In the genomic region with DNA sequence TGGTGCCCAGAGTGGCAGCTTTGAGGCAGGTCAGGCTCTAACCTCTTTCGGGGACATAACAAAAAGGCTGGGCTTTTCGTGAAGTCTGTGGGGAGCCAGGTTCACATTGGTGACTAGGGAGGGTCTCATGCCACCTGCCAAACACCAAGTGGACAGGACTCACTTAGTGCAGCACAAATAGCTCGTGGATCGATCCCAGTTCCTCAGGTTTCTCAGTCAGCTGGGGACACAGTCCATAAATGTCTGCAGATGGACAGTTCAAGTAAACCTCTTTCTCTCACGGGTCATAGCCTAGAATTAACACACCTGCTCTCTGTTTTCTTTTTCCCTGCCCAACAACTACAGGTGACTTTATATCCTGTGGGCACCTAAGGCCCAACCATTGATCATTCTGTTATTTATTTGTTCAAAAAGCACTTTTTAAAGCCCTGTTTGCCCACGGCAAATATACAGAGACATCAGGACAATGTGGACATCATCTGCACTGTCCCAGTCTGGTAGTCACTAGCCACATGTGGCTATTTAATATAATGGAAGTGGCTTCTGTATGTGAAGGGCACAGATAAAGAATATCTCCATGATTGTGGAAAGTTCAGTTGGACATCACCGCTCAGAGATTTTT, we compare ENCODE assay signal across 14 cellular contexts. TPM values are rescaled to one million over a fixed set of nuclear protein-coding genes. Genes with fewer than 3 reads are reported as not detected.
DNase-seq lines count a peak whose midpoint lies in the region; ATAC-seq lines count a peak whose summit lies in the region.
"Had no signal": no experiment of that assay in that cellular context is flagged by ENCODE, and none has a peak within 500 bp of the region (broad histone marks: within the 10 kb centered on the region; RNA-seq: fewer than 3 reads in every experiment).

No MANE protein-coding gene starts in this region.

- H3K27me3 ChIP-seq in ectodermal cell (ENCODE audit: control insufficient read depth, insufficient read depth, low read length, poor library complexity, severe bottlenecking) (no peaks in the 10 kb centered on the region), skeletal muscle tissue (ENCODE audit: control insufficient read depth in 3 of 3, insufficient read depth in 3 of 3, low read length in 3 of 3) (no peaks in the 10 kb centered on the region)
- H3K27me3 ChIP-seq: heart right ventricle, upper lobe of right lung had no signal

- H3K36me3 ChIP-seq in ectodermal cell (ENCODE audit: control insufficient read depth, insufficient read depth, low read length) = peaks cover 31% of the 10 kb centered on the region
- H3K36me3 ChIP-seq in skeletal muscle tissue (ENCODE audit: control insufficient read depth in 3 of 3, insufficient read depth in 3 of 3, low read length in 3 of 3) = peaks cover 44 to 64% (median 47%) of the 10 kb centered on the region in 3 donors

- H3K36me3 Mint-ChIP-seq in activated T-cell treated with anti-CD3 and anti-CD28 coated beads, Interleukin-2, amount 50 U/mL, for 72 hours (ENCODE audit: insufficient read depth in 2 of 2) = peaks cover 4 to 16% of the 10 kb centered on the region in 2 donors
- H3K36me3 Mint-ChIP-seq in activated T-cell treated with anti-CD3 and anti-CD28 coated beads, Interleukin-2, amount 50 U/mL, for 24 hours (ENCODE audit: low read depth) = peaks cover 78% of the 10 kb centered on the region

- H3K9me3 ChIP-seq in ectodermal cell (ENCODE audit: control insufficient read depth, low read length) = no peaks in the 10 kb centered on the region
- H3K9me3 ChIP-seq in skeletal muscle tissue (ENCODE audit: control insufficient read depth in 3 of 3, low read length in 3 of 3) = no peaks in the 10 kb centered on the region
- H3K9me3 ChIP-seq: heart right ventricle, upper lobe of right lung had no signal

- WGBS in ectodermal cell, 2 experiments = 87 to 89% methylated on average over 7 of the region's 7 CpGs

- H3K9me3 Mint-ChIP-seq in activated T-cell treated with anti-CD3 and anti-CD28 coated beads, Interleukin-2, amount 50 U/mL, for 72 hours = no peaks in the 10 kb centered on the region
- no peaks in the 10 kb centered on the region for H3K9me3 Mint-ChIP-seq in activated T-cell treated with anti-CD3 and anti-CD28 coated beads, Interleukin-2, amount 50 U/mL, for 24 hours
- H3K9me3 Mint-ChIP-seq: activated naive CD4-positive, alpha-beta T cell treated with anti-CD3 and anti-CD28 coated beads for 36 hours had no signal

- H3K4me1 ChIP-seq in ectodermal cell (ENCODE audit: control insufficient read depth, insufficient read depth, low read length) = peaks cover 11% of the 10 kb centered on the region
- H3K4me1 ChIP-seq in skeletal muscle tissue (ENCODE audit: control insufficient read depth in 3 of 3, insufficient read depth in 3 of 3, low read length in 3 of 3) = peaks cover 12 to 16% (median 14%) of the 10 kb centered on the region in 3 donors

- peak overlapping the region; percentile 1 for H3K27ac Mint-ChIP-seq in activated T-cell treated with anti-CD3 and anti-CD28 coated beads, Interleukin-2, amount 50 U/mL, for 72 hours
- H3K27ac Mint-ChIP-seq in activated T-cell treated with anti-CD3 and anti-CD28 coated beads, Interleukin-2, amount 50 U/mL, for 24 hours = no peak overlapping the region
- H3K27ac Mint-ChIP-seq: activated naive CD4-positive, alpha-beta T cell treated with anti-CD3 and anti-CD28 coated beads for 36 hours had no signal

- no peak overlapping the region for H3K4me3 Mint-ChIP-seq in activated T-cell treated with anti-CD3 and anti-CD28 coated beads, Interleukin-2, amount 50 U/mL, for 72 hours
- no peak overlapping the region for H3K4me3 Mint-ChIP-seq in activated T-cell treated with anti-CD3 and anti-CD28 coated beads, Interleukin-2, amount 50 U/mL, for 24 hours
- H3K4me3 Mint-ChIP-seq: activated naive CD4-positive, alpha-beta T cell treated with anti-CD3 and anti-CD28 coated beads for 36 hours had no signal

- no peaks in the 10 kb centered on the region for H3K27me3 Mint-ChIP-seq in activated T-cell treated with anti-CD3 and anti-CD28 coated beads, Interleukin-2, amount 50 U/mL, for 72 hours (ENCODE audit: low read depth)
- H3K27me3 Mint-ChIP-seq in activated T-cell treated with anti-CD3 and anti-CD28 coated beads, Interleukin-2, amount 50 U/mL, for 24 hours = no peaks in the 10 kb centered on the region

- no peak for DNase-seq in activated T-cell treated with anti-CD3 and anti-CD28 coated beads, Interleukin-2, amount 50 U/mL, for 72 hours
- DNase-seq in activated T-cell treated with anti-CD3 and anti-CD28 coated beads, Interleukin-2, amount 50 U/mL, for 24 hours = no peak
- DNase-seq in NCI-H2029 treated with DMSO at 0.1 percent for 48 hours (lab: John Stamatoyannopoulos, UW) (peak; percentile 44), kidney glomerular epithelial cell (lab: John Stamatoyannopoulos, UW) (no peak), T-helper 9 cell (no peak)
- DNase-seq: activated naive CD4-positive, alpha-beta T cell treated with anti-CD3 and anti-CD28 coated beads for 36 hours; DMS79; SIG-M5; upper lobe of right lung had no signal

- no peaks in the 10 kb centered on the region for H3K4me1 Mint-ChIP-seq in activated T-cell treated with anti-CD3 and anti-CD28 coated beads, Interleukin-2, amount 50 U/mL, for 72 hours (ENCODE audit: low read depth)
- no peaks in the 10 kb centered on the region for H3K4me1 Mint-ChIP-seq in activated T-cell treated with anti-CD3 and anti-CD28 coated beads, Interleukin-2, amount 50 U/mL, for 24 hours (ENCODE audit: low read depth)

- ATAC-seq in activated T-cell treated with anti-CD3 and anti-CD28 coated beads, Interleukin-2, amount 50 U/mL, for 72 hours (replicated peaks in 1 of 2) = peak; percentile 5 to 16
- no peak for ATAC-seq in GM18868 (IDR thresholded peaks at IDR 0.05; ENCODE audit: unreplicated experiment)
- ATAC-seq: left lobe of liver had no signal

- no peak overlapping the region for H3K4me3 ChIP-seq in ectodermal cell (ENCODE audit: insufficient read depth, low read depth, low read length)
- H3K4me3 ChIP-seq in skeletal muscle tissue (ENCODE audit: low read length in 3 of 3) = no peak overlapping the region
- H3K4me3 ChIP-seq: heart right ventricle, upper lobe of right lung had no signal

- H3K9ac ChIP-seq in skeletal muscle tissue (ENCODE audit: low read depth in 1 of 3, low read length in 3 of 3) = peak overlapping the region in 1 of 3 donors; percentile 55

- H3K27ac ChIP-seq in ectodermal cell (ENCODE audit: insufficient read depth, low read depth, low read length, poor library complexity, severe bottlenecking) = peak overlapping the region; percentile 64
- peak overlapping the region; percentile 19 for H3K27ac ChIP-seq in skeletal muscle tissue (ENCODE audit: low read depth, low read length)
- H3K27ac ChIP-seq: upper lobe of right lung had no signal

RNA-seq across cellular contexts. Expression of a gene that starts 53.5 kb away (rescaled TPM):
- 10 to 100 TPM; 37.8 to 58.8 TPM for total RNA-seq in activated T-cell treated with anti-CD3 and anti-CD28 coated beads, Interleukin-2, amount 50 U/mL, for 72 hours
- polyA plus RNA-seq in ectodermal cell (2013, experiment 1 of 4) = 75.2 TPM
- 74.8 TPM for polyA plus RNA-seq in ectodermal cell (2013, experiment 2 of 4)
- 67.2 TPM for polyA plus RNA-seq in ectodermal cell (2013, experiment 3 of 4)
- 75.5 TPM for polyA plus RNA-seq in ectodermal cell (2013, experiment 4 of 4)
- 78.8 TPM for total RNA-seq in skeletal muscle tissue
